ENCODE assay signal across 26 cellular contexts in genomic region chrX:142663330-142664095, GRCh38.
"Had no signal": no experiment of that assay in that cellular context is flagged by ENCODE, and none has a peak within 500 bp of the region (broad histone marks: within the 10 kb centered on the region; RNA-seq: fewer than 3 reads in every experiment).

No MANE protein-coding gene starts in this region.

- H2AFZ ChIP-seq: PC-9 had no signal

- H3K4me3 ChIP-seq: adrenal gland, breast epithelium, K562, PC-9 had no signal

- H3K27ac ChIP-seq: adrenal gland, breast epithelium, PC-9, VCaP had no signal

- H3K4me1 Mint-ChIP-seq: activated naive CD8-positive, alpha-beta T cell treated with anti-CD3 and anti-CD28 coated beads, Interleukin-2, amount 10 ng/mL, durations not matched to agents 7 days and 5 days; T-helper 17 cell had no signal

- H3K4me2 ChIP-seq: PC-9 had no signal

- H3K36me3 ChIP-seq: adrenal gland, breast epithelium had no signal

- H3K9me3 Mint-ChIP-seq: activated CD8-positive, alpha-beta T cell treated with anti-CD3 and anti-CD28 coated beads for 36 hours had no signal

- H3K9me3 ChIP-seq: adrenal gland had no signal

- ATAC-seq: activated CD8-positive, alpha-beta T cell treated with anti-CD3 and anti-CD28 coated beads for 36 hours; activated T-cell treated with anti-CD3 and anti-CD28 coated beads, Interleukin-2, amount 50 U/mL, for 72 hours; K562; T-helper 17 cell had no signal

- H3K27ac Mint-ChIP-seq: activated CD8-positive, alpha-beta T cell treated with anti-CD3 and anti-CD28 coated beads for 36 hours; activated naive CD8-positive, alpha-beta T cell treated with anti-CD3 and anti-CD28 coated beads, Interleukin-2, amount 10 ng/mL, durations not matched to agents 7 days and 5 days; activated T-cell treated with anti-CD3 and anti-CD28 coated beads, Interleukin-2, amount 50 U/mL, for 72 hours; activated T-helper 2 cell treated with anti-CD3 and anti-CD28 coated beads, Interferon-gamma antibody, Interleukin-2, Interleukin-4, amounts not matched to agents 10 μg/mL and 5 μg/mL and 100 μg/mL, durations not matched to agents 14 hours and 24 hours and 36 hours; T-helper 17 cell had no signal

- DNase-seq: activated CD4-positive, alpha-beta T cell treated with anti-CD3 and anti-CD28 coated beads, Interleukin-2, amount 50 U/mL, for 1 hour; activated CD4-positive, CD25-positive, alpha-beta regulatory T cell; activated CD8-positive, alpha-beta memory T cell treated with anti-CD3 and anti-CD28 coated beads, Interleukin-2, amount 50 U/mL, for 4 hours; activated CD8-positive, alpha-beta T cell treated with anti-CD3 and anti-CD28 coated beads for 36 hours; activated gamma-delta T cell treated with Interleukin-2 at 50 U/mL for 16 hours; activated naive CD4-positive, alpha-beta T cell treated with anti-CD3 and anti-CD28 coated beads, Interleukin-2, amount 50 U/mL, for 16 hours; activated naive CD8-positive, alpha-beta T cell treated with anti-CD3 and anti-CD28 coated beads, Interleukin-2, amount 10 ng/mL, durations not matched to agents 7 days and 5 days; activated T-cell treated with anti-CD3 and anti-CD28 coated beads, Interleukin-2, amount 50 U/mL, for 72 hours; adrenal gland; anterior cingulate cortex; caudate nucleus; Karpas-422; MM.1S; NCI-H1105; NCI-H1436; NCI-H1694 treated with DMSO at 0.1 percent for 48 hours; NCI-H2029 treated with DMSO at 0.1 percent for 48 hours; NCI-H446; PC-9; SIG-M5; T-helper 17 cell; T-helper 9 cell had no signal

- H3K4me3 Mint-ChIP-seq: activated CD8-positive, alpha-beta T cell treated with anti-CD3 and anti-CD28 coated beads for 36 hours; activated naive CD8-positive, alpha-beta T cell treated with anti-CD3 and anti-CD28 coated beads, Interleukin-2, amount 10 ng/mL, durations not matched to agents 7 days and 5 days; activated T-cell treated with anti-CD3 and anti-CD28 coated beads, Interleukin-2, amount 50 U/mL, for 72 hours; T-helper 17 cell had no signal

- H3K27me3 Mint-ChIP-seq: activated CD8-positive, alpha-beta T cell treated with anti-CD3 and anti-CD28 coated beads for 36 hours; activated naive CD8-positive, alpha-beta T cell treated with anti-CD3 and anti-CD28 coated beads, Interleukin-2, amount 10 ng/mL, durations not matched to agents 7 days and 5 days; T-helper 17 cell had no signal

- H3K4me1 ChIP-seq: adrenal gland, breast epithelium had no signal

- H3K27me3 ChIP-seq: adrenal gland, breast epithelium had no signal

- H3K36me3 Mint-ChIP-seq: activated naive CD8-positive, alpha-beta T cell treated with anti-CD3 and anti-CD28 coated beads, Interleukin-2, amount 10 ng/mL, durations not matched to agents 7 days and 5 days had no signal
